18 cellular contexts compared by ENCODE assay signal in the genomic region with DNA sequence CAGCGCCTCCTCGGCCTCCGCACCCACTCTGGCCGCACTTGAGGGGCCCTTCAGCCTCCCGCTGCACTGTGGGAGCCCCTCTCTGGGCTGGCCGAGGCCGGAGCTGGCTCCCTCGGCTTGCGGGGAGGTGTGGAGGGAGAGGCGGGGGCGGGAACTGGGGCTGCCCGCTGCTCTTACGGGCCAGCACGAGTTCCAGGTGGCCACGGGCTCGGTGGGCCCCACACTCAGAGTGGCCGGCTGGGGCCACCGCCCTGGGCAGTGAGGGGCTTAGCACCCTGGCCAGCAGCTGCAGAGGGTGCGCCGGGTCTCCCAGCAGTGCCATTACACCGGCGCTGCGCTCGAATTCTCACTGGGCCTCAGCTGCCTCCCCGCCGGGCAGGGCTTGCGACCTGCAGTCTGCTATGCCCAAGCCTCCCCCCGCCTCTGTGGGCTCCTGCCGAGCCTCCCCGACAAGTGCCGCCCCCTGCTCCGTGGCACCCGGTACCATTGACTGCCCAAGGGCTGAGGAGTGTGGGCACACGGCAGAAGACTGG.
"Had no signal": no experiment of that assay in that cellular context is flagged by ENCODE, and none has a peak within 500 bp of the region (broad histone marks: within the 10 kb centered on the region; RNA-seq: fewer than 3 reads in every experiment).

No MANE protein-coding gene starts in this region.

- DNase-seq: effector CD4-positive, alpha-beta T cell; endodermal cell; erythroblast; foreskin keratinocyte; immature natural killer cell; left cardiac atrium; mammary epithelial cell; stimulated activated CD4-positive, alpha-beta T cell treated with anti-CD3 and anti-CD28 coated beads, Interleukin-4, amount 100 ng/mL, for 1 hour; stimulated activated CD8-positive, alpha-beta memory T cell treated with anti-CD3 and anti-CD28 coated beads, Interleukin-4, amount 100 ng/mL, for 48 hours; transverse colon; uterus had no signal

- H3K4me2 ChIP-seq: smooth muscle cell had no signal

- H3K27me3 ChIP-seq: foreskin keratinocyte, right atrium auricular region, transverse colon, uterus had no signal

- H3K4me3 ChIP-seq: coronary artery, mucosa of descending colon, right atrium auricular region, smooth muscle cell, thoracic aorta, transverse colon, uterus had no signal

- H3K4me1 ChIP-seq: foreskin keratinocyte, right atrium auricular region, transverse colon, uterus had no signal

- H3K27ac ChIP-seq: coronary artery, foreskin keratinocyte, right atrium auricular region, thoracic aorta, transverse colon, uterus had no signal

- H3K36me3 ChIP-seq: right atrium auricular region, thoracic aorta, transverse colon, uterus had no signal

- ATAC-seq: foreskin keratinocyte; left cardiac atrium; mucosa of descending colon; naive thymus-derived CD8-positive, alpha-beta T cell; stimulated activated effector memory CD8-positive, alpha-beta T cell treated with anti-CD3 and anti-CD28 coated beads, Interleukin-12 subunit alpha, Interleukin-12 subunit beta, amount 100 ng/mL, for 72 hours had no signal

- H3K9me3 ChIP-seq: mucosa of descending colon, right atrium auricular region, thoracic aorta, transverse colon, uterus had no signal
